21 cellular contexts compared by ENCODE assay signal in the genomic region with DNA sequence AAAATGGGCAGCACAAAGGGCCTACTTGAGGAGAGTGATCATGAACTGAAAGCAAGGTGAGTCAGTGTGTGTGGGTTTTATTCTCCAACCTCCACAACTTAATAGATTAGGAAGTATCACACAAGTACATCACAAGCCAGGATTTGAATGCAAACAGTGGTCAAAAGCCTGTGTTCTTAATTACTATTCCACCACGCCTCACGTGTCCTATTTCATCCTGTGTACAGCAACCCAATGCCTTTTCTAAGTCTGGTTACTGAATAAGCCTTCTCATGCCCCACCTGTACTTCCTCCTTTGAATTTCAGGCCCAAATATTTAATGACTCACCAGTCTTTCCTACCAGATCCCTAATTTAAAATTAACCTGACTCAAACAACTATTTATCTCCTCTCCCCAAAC.
DNase-seq lines count a peak whose midpoint lies in the region; ATAC-seq and TF ChIP-seq lines count a peak whose summit lies in the region.
"Had no signal": no experiment of that assay in that cellular context is flagged by ENCODE, and none has a peak within 500 bp of the region (broad histone marks: within the 10 kb centered on the region; RNA-seq: fewer than 3 reads in every experiment).

No MANE protein-coding gene starts in this region.

- ATAC-seq in PC-3 = peak; percentile 69
- ATAC-seq in foreskin keratinocyte = peak; percentile 29
- ATAC-seq in CD8-positive, alpha-beta T cell = no peak
- ATAC-seq: A549 had no signal

- H3K9me3 ChIP-seq in breast epithelium (no peaks in the 10 kb centered on the region), PC-3 (ENCODE audit: low read length) (no peaks in the 10 kb centered on the region)
- H3K9me3 ChIP-seq in CD8-positive, alpha-beta T cell (ENCODE audit: low read length) = no peaks in the 10 kb centered on the region
- H3K9me3 ChIP-seq: A549 had no signal

- H3K27me3 ChIP-seq in breast epithelium (no peaks in the 10 kb centered on the region), PC-3 (ENCODE audit: low read length) (no peaks in the 10 kb centered on the region), foreskin keratinocyte (no peaks in the 10 kb centered on the region)
- H3K27me3 ChIP-seq in CD8-positive, alpha-beta T cell (ENCODE audit: insufficient read depth, low read length) = no peaks in the 10 kb centered on the region

- no peak overlapping the region for H2AFZ ChIP-seq in PC-3 (ENCODE audit: low read length)

- H3K4me1 ChIP-seq in breast epithelium = no peaks in the 10 kb centered on the region
- H3K4me1 ChIP-seq in PC-3 (ENCODE audit: insufficient read depth, low read length) = peaks cover 31% of the 10 kb centered on the region
- H3K4me1 ChIP-seq in foreskin keratinocyte = no peaks in the 10 kb centered on the region
- no peaks in the 10 kb centered on the region for H3K4me1 ChIP-seq in CD8-positive, alpha-beta T cell (ENCODE audit: insufficient read depth, low read length)
- H3K4me1 ChIP-seq: A549 had no signal

- CTCF ChIA-PET in MCF 10A (lab: Yijun Ruan, JAX) = no interaction called here
- CTCF ChIA-PET in PC-3 (lab: Charles Lee) = no interaction called here
- CTCF ChIA-PET in CD8-positive, alpha-beta T cell (lab: Charles Lee) = no interaction called here

- H3K9ac ChIP-seq in PC-3 (ENCODE audit: low read length) = no peak overlapping the region

- H3K36me3 Mint-ChIP-seq in MCF 10A (ENCODE audit: insufficient read depth, unreplicated experiment) = no peaks in the 10 kb centered on the region
- H3K36me3 Mint-ChIP-seq in CD8-positive, alpha-beta T cell = no peaks in the 10 kb centered on the region
- H3K36me3 Mint-ChIP-seq: CD14-positive monocyte had no signal

- H3K9me2 ChIP-seq in PC-3 (replicated peaks; ENCODE audit: low read length) = no peaks in the 10 kb centered on the region

- no peaks in the 10 kb centered on the region for H3K4me1 Mint-ChIP-seq in MCF 10A (ENCODE audit: insufficient read depth, unreplicated experiment)
- no peaks in the 10 kb centered on the region for H3K4me1 Mint-ChIP-seq in CD8-positive, alpha-beta T cell (ENCODE audit: low read depth)
- H3K4me1 Mint-ChIP-seq: B cell, CD14-positive monocyte had no signal

- peaks cover 24% of the 10 kb centered on the region for H3K27me3 Mint-ChIP-seq in MCF 10A (ENCODE audit: insufficient read depth, unreplicated experiment)
- no peaks in the 10 kb centered on the region for H3K27me3 Mint-ChIP-seq in CD8-positive, alpha-beta T cell (ENCODE audit: low read depth)
- H3K27me3 Mint-ChIP-seq: B cell had no signal

- H3K27ac Mint-ChIP-seq in MCF 10A (ENCODE audit: low read depth, unreplicated experiment) = no peak overlapping the region
- no peak overlapping the region for H3K27ac Mint-ChIP-seq in CD8-positive, alpha-beta T cell
- H3K27ac Mint-ChIP-seq: B cell had no signal

- H3K36me3 ChIP-seq in breast epithelium (no peaks in the 10 kb centered on the region), PC-3 (ENCODE audit: low read depth, low read length) (no peaks in the 10 kb centered on the region)
- no peaks in the 10 kb centered on the region for H3K36me3 ChIP-seq in CD8-positive, alpha-beta T cell (ENCODE audit: insufficient read depth, low read length)

- DNase-seq in MCF 10A (ENCODE audit: unreplicated experiment) = peak; percentile 4
- no peak for DNase-seq in breast epithelium (ENCODE audit: low spot score in 2 of 2)
- peak; percentile 72 for DNase-seq in PC-3
- DNase-seq in foreskin keratinocyte = peak in 1 of 2 donors; percentile 4
- peak; percentile 96 for DNase-seq in renal cortical epithelial cell (ENCODE audit: low read depth)
- DNase-seq in CD8-positive, alpha-beta T cell = no peak
- DNase-seq in DMS114 treated with DMSO at 0.1 percent for 48 hours (lab: John Stamatoyannopoulos, UW; ENCODE audit: unreplicated experiment) = no peak
- DNase-seq in hepatic stellate cell (ENCODE audit: low spot score) = no peak
- DNase-seq: DMS 273 treated with DMSO at 0.1 percent for 48 hours, Karpas-422, NCI-H1694, NCI-H2107, NCI-H2227 treated with DMSO at 0.1 percent for 48 hours, NCI-H510A, NCI-H82, SHP77, SW 1271 had no signal

- H4K20me1 ChIP-seq in PC-3 (ENCODE audit: low read length) = no peaks in the 10 kb centered on the region

- H3K4me3 Mint-ChIP-seq in MCF 10A (ENCODE audit: unreplicated experiment) = no peak overlapping the region
- no peak overlapping the region for H3K4me3 Mint-ChIP-seq in CD8-positive, alpha-beta T cell
- H3K4me3 Mint-ChIP-seq: B cell, CD14-positive monocyte had no signal

- TF ChIP-seq POLR2A in breast epithelium (IDR thresholded peaks at IDR 0.05) = no peak

- intact Hi-C loops in MCF 10A (cut with micrococcal nuclease) = no loop called here
- intact Hi-C loops in breast epithelium (cut with DNase I; ENCODE audit: low total_unique reads) = no loop called here
- intact Hi-C loops in PC-3 (cut with micrococcal nuclease) = loop anchor here (2.0 to 10.0 kb wide), 2 partner anchors 253 to 333 kb away; no protein-coding TSS in a partner anchor
- intact Hi-C loops in CD8-positive, alpha-beta T cell (cut with DNase I, micrococcal nuclease) = no loop called here

- H3K9me3 Mint-ChIP-seq in MCF 10A (ENCODE audit: unreplicated experiment) = no peaks in the 10 kb centered on the region
- H3K9me3 Mint-ChIP-seq in CD8-positive, alpha-beta T cell = peaks cover 3% of the 10 kb centered on the region

- POLR2A ChIA-PET in MCF 10A (lab: Yijun Ruan, JAX) (no interaction called here), PC-3 (lab: Charles Lee; ENCODE audit: unreplicated experiment) (no interaction called here)
- POLR2A ChIA-PET in CD8-positive, alpha-beta T cell (lab: Charles Lee) = no interaction called here

- TF ChIP-seq CTCF in MCF 10A (IDR thresholded peaks at IDR 0.05; ENCODE audit: unreplicated experiment) (no peak), breast epithelium (IDR thresholded peaks at IDR 0.05) (no peak), PC-3 (conservative IDR thresholded peaks at IDR 0.05; ENCODE audit: low read depth, low read length) (no peak), foreskin keratinocyte (conservative IDR thresholded peaks at IDR 0.05) (no peak)
- no peak for TF ChIP-seq CTCF in CD8-positive, alpha-beta T cell (IDR thresholded peaks at IDR 0.05)

- H3K27ac ChIP-seq in breast epithelium = no peak overlapping the region
- peak overlapping the region; percentile 49 for H3K27ac ChIP-seq in PC-3 (ENCODE audit: low read length)
- no peak overlapping the region for H3K27ac ChIP-seq in foreskin keratinocyte
- H3K27ac ChIP-seq in CD8-positive, alpha-beta T cell (ENCODE audit: low read depth, low read length) = no peak overlapping the region
- H3K27ac ChIP-seq: A549, SK-N-MC had no signal

- peak overlapping the region; percentile 22; the same call in 1 of the 2 replicates for H3K4me2 ChIP-seq in PC-3 (ENCODE audit: low read length)
- H3K4me2 ChIP-seq: A549 had no signal

- no peaks in the 10 kb centered on the region for H3K79me2 ChIP-seq in PC-3 (ENCODE audit: low read length)

- H3K4me3 ChIP-seq in breast epithelium (no peak overlapping the region), PC-3 (ENCODE audit: low read length) (no peak overlapping the region)
- H3K4me3 ChIP-seq in CD8-positive, alpha-beta T cell (ENCODE audit: low read depth, low read length) = no peak overlapping the region
- H3K4me3 ChIP-seq: A549, SK-N-MC had no signal

- H3F3A ChIP-seq in PC-3 (ENCODE audit: low read length, unreplicated experiment) = no peaks in the 10 kb centered on the region

- BruUV-seq in MCF 10A (replicated peaks; lab: Mats Ljungman, UMichigan) = no TSS peak
- no TSS peak for BruUV-seq in PC-3 (replicated peaks; lab: Mats Ljungman, UMichigan)

Comparison
In these comparisons a context has a peak if more than half of its experiments do, and no peak if none do; other contexts are left out.
1. DNase-seq: peak in MCF 10A (single experiment), PC-3 (single experiment) and renal cortical epithelial cell (single experiment); none in breast epithelium (0 of 2), CD8-positive, alpha-beta T cell (0 of 7), DMS114 treated with DMSO at 0.1 percent for 48 hours (single experiment) and hepatic stellate cell (single experiment).